Comparison of ENCODE assay signal across 8 cellular contexts in genomic region chr16:29454269-29454668, GRCh38. TPM values are rescaled to one million over a fixed set of nuclear protein-coding genes. Genes with fewer than 3 reads are reported as not detected.
A peak's percentile ranks its signal among the peaks of the same experiment; 100 is the strongest.
DNase-seq lines count a peak whose midpoint lies in the region; ATAC-seq, FAIRE-seq and TF ChIP-seq lines count a peak whose summit lies in the region.
"Not testable (repeated sequence)": the region's sequence is repeated elsewhere in the genome, so short reads cannot be mapped to it uniquely, and the experiment has no call there.

BOLA2 (minus strand) TSS chr16:29454351; CDS start chr16:29454253, 98 bp downstream.
SLX1B (plus strand) TSS chr16:29454533.

- not testable (repeated sequence) for H3K9me2 ChIP-seq in hepatocyte (replicated peaks; ENCODE audit: insufficient read depth)

- H3K4me1 ChIP-seq in RWPE2 (ENCODE audit: insufficient read depth, poor library complexity, severe bottlenecking); body of pancreas; hepatocyte (ENCODE audit: insufficient read depth); small intestine (ENCODE audit: control insufficient read depth in 2 of 2, insufficient read depth in 1 of 2, low read depth in 1 of 2, low read length in 1 of 2): not testable (repeated sequence)

- not testable (repeated sequence) for H3K36me3 Mint-ChIP-seq in CD14-positive monocyte

- not testable (repeated sequence) for H2AFZ ChIP-seq in hepatocyte

- H3K4me1 Mint-ChIP-seq in CD14-positive monocyte = not testable (repeated sequence)

- H3K27ac Mint-ChIP-seq in CD14-positive monocyte = not testable (repeated sequence)

- H3K4me3 ChIP-seq in H7 (ENCODE audit: insufficient read depth, low read depth, low read length); RWPE2 (ENCODE audit: severe bottlenecking); body of pancreas; hepatocyte; small intestine (ENCODE audit: low read depth in 1 of 2, low read length in 2 of 2): not testable (repeated sequence)

- not testable (repeated sequence) for H3K9me3 ChIP-seq in RWPE2 (ENCODE audit: severe bottlenecking); body of pancreas; hepatocyte (ENCODE audit: low read depth); small intestine (ENCODE audit: control insufficient read depth, low read depth)

- not testable (repeated sequence) for TF ChIP-seq CTCF in CD14-positive monocyte (IDR thresholded peaks at IDR 0.05); RWPE2 (IDR thresholded peaks at IDR 0.05; ENCODE audit: poor library complexity, severe bottlenecking); body of pancreas (IDR thresholded peaks at IDR 0.05); hepatocyte (IDR thresholded peaks at IDR 0.05; ENCODE audit: poor library complexity)

- intact Hi-C loops in CD14-positive monocyte (cut with micrococcal nuclease); body of pancreas (cut with DNase I): not testable (repeated sequence)

- not testable (repeated sequence) for H3K4me2 ChIP-seq in hepatocyte

- DNase-seq in CD14-positive monocyte (ENCODE audit: low spot score); H7; RWPE2 (ENCODE audit: low spot score); body of pancreas; hepatocyte (ENCODE audit: low spot score); small intestine: not testable (repeated sequence)

- not testable (repeated sequence) for TF ChIP-seq POLR2A in body of pancreas (IDR thresholded peaks at IDR 0.05)

- ATAC-seq in GM19043 (IDR thresholded peaks at IDR 0.05; ENCODE audit: low read depth, unreplicated experiment) (peak; percentile 84), HG03175 (IDR thresholded peaks at IDR 0.05; ENCODE audit: unreplicated experiment) (peak; percentile 88), RWPE2 (ENCODE audit: low read depth) (peak; percentile 93), body of pancreas (peak; percentile 95)

- H4K20me1 ChIP-seq in hepatocyte (ENCODE audit: insufficient read depth, poor library complexity, severe bottlenecking) = not testable (repeated sequence)

- peak; percentile 44 for FAIRE-seq in small intestine (lab: Jason Lieb, UNC)

- H3K36me3 ChIP-seq in H7 (replicated peaks; ENCODE audit: control insufficient read depth, insufficient read depth, low read length); RWPE2 (ENCODE audit: low read depth); body of pancreas (replicated peaks in 1 of 2; ENCODE audit: insufficient read depth in 1 of 2, low read depth in 2 of 2); hepatocyte (replicated peaks; ENCODE audit: insufficient read depth, low read depth); small intestine (ENCODE audit: control insufficient read depth in 2 of 2, insufficient read depth in 2 of 2, low read length in 2 of 2): not testable (repeated sequence)

- not testable (repeated sequence) for H3K27me3 ChIP-seq in H7 (ENCODE audit: control insufficient read depth, insufficient read depth, low read length); RWPE2 (ENCODE audit: insufficient read depth, poor library complexity, severe bottlenecking); body of pancreas; hepatocyte; small intestine (ENCODE audit: control insufficient read depth in 2 of 2, insufficient read depth in 2 of 2, low read length in 2 of 2)

- H3K27ac ChIP-seq in RWPE2 (ENCODE audit: poor library complexity, severe bottlenecking); body of pancreas; hepatocyte; small intestine (ENCODE audit: low read depth in 1 of 2, low read length in 1 of 2): not testable (repeated sequence)

- no CpG with 5 or more reads among the region's 33 CpGs for WGBS in body of pancreas, 2 donors
- WGBS in hepatocyte (ENCODE audit: low lambda C conversion rate, missing lambda C conversion rate) = no CpG with 5 or more reads among the region's 33 CpGs
- WGBS in small intestine, 3 donors = no CpG with 5 or more reads among the region's 33 CpGs

- H3K9me3 Mint-ChIP-seq in CD14-positive monocyte = not testable (repeated sequence)

- H3K4me3 Mint-ChIP-seq in CD14-positive monocyte = not testable (repeated sequence)

- not testable (repeated sequence) for H3K27me3 Mint-ChIP-seq in CD14-positive monocyte (ENCODE audit: low read depth in 3 of 3)

- H3K79me2 ChIP-seq in hepatocyte = not testable (repeated sequence)

RNA-seq across cellular contexts. Expression of gene BOLA2, which starts in this region (rescaled TPM):
- 10 to 100 TPM; 16.0 to 24.8 TPM for polyA plus RNA-seq in CD14-positive monocyte
- 30.0 and 32.6 TPM in 2 replicates for total RNA-seq in H7 (2014; rRNA removed; shearing (Covaris generic))
- 10 to 100 TPM in 1 of 2 donors, 1 to 10 TPM in 1; 5.2 to 16.2 TPM for total RNA-seq in body of pancreas
- total RNA-seq in hepatocyte = 9.7 and 14.0 TPM in 2 replicates
- 10.4 and 12.9 TPM in 2 replicates for polyA plus RNA-seq in hepatocyte
- polyA plus RNA-seq in small intestine = 10 to 100 TPM; 29.0 to 49.4 (median 38.9) TPM

RNA-seq across cellular contexts. Expression of gene SLX1B, which starts in this region (rescaled TPM):
- polyA plus RNA-seq in CD14-positive monocyte = 10 to 100 TPM; 34.4 to 37.7 TPM
- total RNA-seq in H7 (2014; rRNA removed; shearing (Covaris generic)) = 39.3 and 71.9 TPM in 2 replicates
- 10 to 100 TPM; 20.8 to 52.7 TPM for total RNA-seq in body of pancreas
- 27.9 and 32.7 TPM in 2 replicates for total RNA-seq in hepatocyte
- polyA plus RNA-seq in hepatocyte = 0.91 and 14.2 TPM in 2 replicates
- 10 to 100 TPM; 36.7 to 66.6 (median 54.4) TPM for polyA plus RNA-seq in small intestine
